In the genomic region with DNA sequence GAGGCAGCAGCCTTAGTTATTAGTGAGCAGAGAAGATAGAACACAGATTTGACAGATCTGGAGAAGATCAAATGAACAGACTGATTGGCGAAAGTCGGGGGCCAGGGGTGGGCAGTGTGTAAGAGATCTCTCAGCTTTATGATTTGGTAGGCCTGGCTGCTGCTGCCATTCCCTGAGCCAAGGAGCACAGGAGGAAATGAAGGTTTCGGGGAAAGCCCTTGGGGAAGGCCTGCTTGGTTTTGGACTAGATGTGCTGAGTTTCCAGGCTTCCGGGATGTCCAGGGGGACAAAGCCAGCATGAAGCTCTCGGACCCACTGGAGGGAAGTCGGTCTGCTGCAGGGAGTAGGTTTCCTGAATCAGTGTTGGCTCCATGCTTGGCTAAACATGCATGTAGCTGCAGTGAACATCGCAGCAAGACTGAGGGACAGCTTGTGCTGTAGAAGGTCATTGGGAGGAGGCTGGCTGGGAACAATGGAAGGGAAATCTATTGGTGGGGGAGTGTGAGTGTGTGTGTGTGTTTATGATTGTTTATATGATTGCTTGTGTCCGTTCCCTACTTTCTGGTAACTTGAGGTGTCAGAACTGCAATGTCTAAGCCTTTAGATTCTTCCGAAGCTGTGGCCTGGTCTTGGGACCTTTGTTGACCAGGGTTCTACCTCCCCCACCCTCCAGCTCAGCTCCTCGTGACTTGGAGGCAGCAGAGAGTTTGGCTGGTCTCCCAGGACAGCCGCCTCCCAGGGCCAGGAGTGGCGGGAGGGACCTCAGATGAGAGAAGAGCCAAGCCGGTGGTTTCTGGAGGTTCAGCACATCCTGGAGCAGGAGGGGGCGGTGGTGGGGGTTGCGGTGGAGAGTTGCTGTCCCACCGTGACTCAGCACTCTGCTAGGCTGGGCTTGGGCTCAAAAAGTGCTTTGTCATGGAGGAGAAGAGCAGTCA, we compare ENCODE assay signal across 1 cellular context.
TF ChIP-seq lines count a peak whose summit lies in the region.

No MANE protein-coding gene starts in this region.

TF ChIP-seq in WTC11, 78 proteins besides CTCF, POLR2A, EP300 and RAD21 (continued from another document):
- TF ChIP-seq AFF4 (CRISPR knock-in tag; IDR thresholded peaks at IDR 0.05; ENCODE audit: borderline replicate concordance) = no peak
- no peak for TF ChIP-seq HMGA2 (CRISPR knock-in tag; IDR thresholded peaks at IDR 0.05)
- no peak for TF ChIP-seq TEAD4 (CRISPR knock-in tag; IDR thresholded peaks at IDR 0.05)
- TF ChIP-seq ZNF416 (CRISPR knock-in tag; IDR thresholded peaks at IDR 0.05) = no peak
- no peak for TF ChIP-seq ZNF219 (CRISPR knock-in tag; IDR thresholded peaks at IDR 0.05; ENCODE audit: borderline replicate concordance)
- TF ChIP-seq, protein P1, sequence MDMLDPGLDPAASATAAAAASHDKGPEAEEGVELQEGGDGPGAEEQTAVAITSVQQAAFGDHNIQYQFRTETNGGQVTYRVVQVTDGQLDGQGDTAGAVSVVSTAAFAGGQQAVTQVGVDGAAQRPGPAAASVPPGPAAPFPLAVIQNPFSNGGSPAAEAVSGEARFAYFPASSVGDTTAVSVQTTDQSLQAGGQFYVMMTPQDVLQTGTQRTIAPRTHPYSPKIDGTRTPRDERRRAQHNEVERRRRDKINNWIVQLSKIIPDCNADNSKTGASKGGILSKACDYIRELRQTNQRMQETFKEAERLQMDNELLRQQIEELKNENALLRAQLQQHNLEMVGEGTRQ (CRISPR knock-in tag; IDR thresholded peaks at IDR 0.05) = peak; percentile 45; the same call in 1 of the 2 replicates
- TF ChIP-seq ZSCAN18 (CRISPR knock-in tag; IDR thresholded peaks at IDR 0.05) = no peak
- no peak for TF ChIP-seq NFATC4 (CRISPR knock-in tag; IDR thresholded peaks at IDR 0.05)
- peak; percentile 59; the same call in 1 of the 2 replicates for TF ChIP-seq ZNF281 (CRISPR knock-in tag; IDR thresholded peaks at IDR 0.05)
- TF ChIP-seq SMAD3 (CRISPR knock-in tag; IDR thresholded peaks at IDR 0.05; ENCODE audit: borderline replicate concordance) = no peak
- TF ChIP-seq JUN (CRISPR knock-in tag; IDR thresholded peaks at IDR 0.05) = no peak
- TF ChIP-seq SP1 (CRISPR knock-in tag; conservative IDR thresholded peaks at IDR 0.05) = peak; percentile 41; the same call in 1 of the 2 replicates
- no peak for TF ChIP-seq SMAD4 (CRISPR knock-in tag; IDR thresholded peaks at IDR 0.05)
- no peak for TF ChIP-seq GRHL2 (CRISPR knock-in tag; IDR thresholded peaks at IDR 0.05; ENCODE audit: insufficient replicate concordance, severe bottlenecking)
- TF ChIP-seq NFE2L1 (CRISPR knock-in tag; IDR thresholded peaks at IDR 0.05) = peak; percentile 80
- no peak for TF ChIP-seq CREB1 (CRISPR knock-in tag; IDR thresholded peaks at IDR 0.05)
- no peak for TF ChIP-seq NR1H2 (CRISPR knock-in tag; IDR thresholded peaks at IDR 0.05)
- TF ChIP-seq NR2C2 (CRISPR knock-in tag; IDR thresholded peaks at IDR 0.05) = no peak
- TF ChIP-seq JAZF1 (CRISPR knock-in tag; IDR thresholded peaks at IDR 0.05) = no peak
